In genomic region chr3:47283596-47284364, GRCh38 we compare ENCODE assay signal across 1 cellular context.
A peak's percentile ranks its signal among the peaks of the same experiment; 100 is the strongest.
TF ChIP-seq lines count a peak whose summit lies in the region.

No MANE protein-coding gene starts in this region.

TF ChIP-seq in WTC11, 78 proteins besides CTCF, POLR2A, EP300 and RAD21 (continued from another document):
- TF ChIP-seq ZBTB21 (CRISPR knock-in tag; IDR thresholded peaks at IDR 0.05; ENCODE audit: borderline replicate concordance): no peak
- peak; percentile 88 for TF ChIP-seq ZNF423 (CRISPR knock-in tag; IDR thresholded peaks at IDR 0.05)
- no peak for TF ChIP-seq CBFB (CRISPR knock-in tag; IDR thresholded peaks at IDR 0.05; ENCODE audit: low read depth)
- TF ChIP-seq ZNF121 (CRISPR knock-in tag; IDR thresholded peaks at IDR 0.05): peak; percentile 94; the same call in 1 of the 2 replicates
- TF ChIP-seq ERG (CRISPR knock-in tag; IDR thresholded peaks at IDR 0.05): no peak
- TF ChIP-seq ZNF671 (CRISPR knock-in tag; IDR thresholded peaks at IDR 0.05): no peak
